9 cellular contexts compared by ENCODE assay signal in the genomic region with DNA sequence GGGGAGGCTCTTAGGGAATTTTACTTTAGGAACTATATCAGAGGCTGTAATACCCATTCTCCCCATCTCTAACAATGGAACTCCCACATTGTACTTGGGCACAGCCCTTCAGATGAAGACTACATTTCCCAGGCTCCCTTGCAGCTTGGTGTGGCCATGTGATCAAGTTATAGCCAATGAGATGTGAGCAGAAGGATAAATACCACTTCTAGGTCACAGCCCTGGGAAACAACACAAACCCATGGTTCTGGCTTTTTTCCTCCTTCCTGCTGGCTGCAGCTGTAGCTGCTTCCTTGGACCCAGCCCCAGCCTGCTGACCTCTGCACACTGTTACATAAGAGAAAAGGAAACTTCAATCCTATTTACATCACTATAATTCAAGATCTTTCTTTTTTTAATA.
DNase-seq lines count a peak whose midpoint lies in the region; ATAC-seq and TF ChIP-seq lines count a peak whose summit lies in the region.
"Had no signal": no experiment of that assay in that cellular context is flagged by ENCODE, and none has a peak within 500 bp of the region (broad histone marks: within the 10 kb centered on the region; RNA-seq: fewer than 3 reads in every experiment).

No MANE protein-coding gene starts in this region.

- POLR2A ChIA-PET in HEK293 (lab: Yijun Ruan, JAX) = no interaction called here

- no peak for TF ChIP-seq CTCF in HEK293 (tag by site-specific recombination; IDR thresholded peaks at IDR 0.05)
- no peak for TF ChIP-seq CTCF in sigmoid colon (IDR thresholded peaks at IDR 0.05)

- intact Hi-C loops in activated naive CD4-positive, alpha-beta T cell treated with anti-CD3 and anti-CD28 coated beads for 36 hours (cut with micrococcal nuclease) = no loop called here
- intact Hi-C loops in Right ventricle myocardium superior (cut with DNase I) = no loop called here
- intact Hi-C loops in sigmoid colon (cut with DNase I) = no loop called here

- H3K4me3 ChIP-seq in HEK293 (ENCODE audit: low read depth, low read length) (no peak overlapping the region), sigmoid colon (no peak overlapping the region)

- no peaks in the 10 kb centered on the region for H3K9me3 Mint-ChIP-seq in activated naive CD4-positive, alpha-beta T cell treated with anti-CD3 and anti-CD28 coated beads for 36 hours

- no peaks in the 10 kb centered on the region for H3K27me3 ChIP-seq in sigmoid colon
- H3K27me3 ChIP-seq: neutrophil had no signal

- no peak for TF ChIP-seq POLR2A in sigmoid colon (IDR thresholded peaks at IDR 0.05)

- DNase-seq in ELR (ENCODE audit: low read depth) = peak; percentile 82
- DNase-seq in NCI-H510A (lab: John Stamatoyannopoulos, UW) = peak; percentile 9
- peak; percentile 43 for DNase-seq in activated naive CD4-positive, alpha-beta T cell treated with anti-CD3 and anti-CD28 coated beads for 36 hours
- peak; percentile 81 for DNase-seq in Right ventricle myocardium superior
- DNase-seq in sigmoid colon = peak; percentile 88

- H3K4me1 Mint-ChIP-seq in activated naive CD4-positive, alpha-beta T cell treated with anti-CD3 and anti-CD28 coated beads for 36 hours (ENCODE audit: low read depth) = peaks cover 9% of the 10 kb centered on the region

- H3K9me3 ChIP-seq in HEK293 (ENCODE audit: control insufficient read depth, insufficient read depth, low read depth, low read length) (no peaks in the 10 kb centered on the region), sigmoid colon (no peaks in the 10 kb centered on the region)
- H3K9me3 ChIP-seq: neutrophil had no signal

- H3K4me3 Mint-ChIP-seq in activated naive CD4-positive, alpha-beta T cell treated with anti-CD3 and anti-CD28 coated beads for 36 hours = no peak overlapping the region

- H3K36me3 ChIP-seq in HEK293 (ENCODE audit: control insufficient read depth in 2 of 2, insufficient read depth in 1 of 2, low read length in 2 of 2) (no peaks in the 10 kb centered on the region), sigmoid colon (no peaks in the 10 kb centered on the region)
- H3K36me3 ChIP-seq: neutrophil had no signal

- peaks cover 15% of the 10 kb centered on the region; the same call in 1 of the 2 replicates for H3K4me1 ChIP-seq in HEK293 (ENCODE audit: control insufficient read depth, insufficient read depth, low read length)
- peaks cover 0 to 8% (median 7%) of the 10 kb centered on the region in 4 donors for H3K4me1 ChIP-seq in sigmoid colon

- H3K27me3 Mint-ChIP-seq in activated naive CD4-positive, alpha-beta T cell treated with anti-CD3 and anti-CD28 coated beads for 36 hours (ENCODE audit: low read depth) = no peaks in the 10 kb centered on the region

- H3K27ac Mint-ChIP-seq in activated naive CD4-positive, alpha-beta T cell treated with anti-CD3 and anti-CD28 coated beads for 36 hours = no peak overlapping the region

- H3K36me3 Mint-ChIP-seq in activated naive CD4-positive, alpha-beta T cell treated with anti-CD3 and anti-CD28 coated beads for 36 hours (ENCODE audit: low read depth) = no peaks in the 10 kb centered on the region

- H3K27ac ChIP-seq in HEK293 (ENCODE audit: extremely low read depth, low read depth, low read length) (no peak overlapping the region), sigmoid colon (no peak overlapping the region)
- H3K27ac ChIP-seq: neutrophil had no signal

- no peak for TF ChIP-seq EP300 in sigmoid colon (IDR thresholded peaks at IDR 0.05)

- ATAC-seq in Right ventricle myocardium superior (ENCODE audit: poor library complexity) (peak; percentile 88), GM19395 (IDR thresholded peaks at IDR 0.05; ENCODE audit: unreplicated experiment) (no peak), HG02678 (IDR thresholded peaks at IDR 0.05; ENCODE audit: unreplicated experiment) (no peak)

- CTCF ChIA-PET in HEK293 (lab: Yijun Ruan, JAX) = interaction anchor here (0.7 kb wide), 1 partner anchor 608 kb away, joined by 4 read pairs; no protein-coding TSS in a partner anchor
- CTCF ChIA-PET in activated naive CD4-positive, alpha-beta T cell treated with anti-CD3 and anti-CD28 coated beads for 36 hours (lab: Charles Lee) = no interaction called here

TF ChIP-seq in HEK293, 187 proteins besides CTCF, POLR2A, EP300 and RAD21:
- TF ChIP-seq ZNF610 (tag by site-specific recombination; IDR thresholded peaks at IDR 0.05; ENCODE audit: borderline replicate concordance) = no peak
- no peak for TF ChIP-seq YY2 (tag by site-specific recombination; IDR thresholded peaks at IDR 0.05)
- TF ChIP-seq ZNF157 (tag by site-specific recombination; IDR thresholded peaks at IDR 0.05) = no peak
- TF ChIP-seq ZEB2 (tag by site-specific recombination; IDR thresholded peaks at IDR 0.05) = no peak
- TF ChIP-seq ZNF561 (tag by site-specific recombination; IDR thresholded peaks at IDR 0.05; ENCODE audit: borderline replicate concordance) = 0 out of 2 replicates have a peak, but pooled peaks have one; percentile 50
- TF ChIP-seq ZBTB20 (tag by site-specific recombination; IDR thresholded peaks at IDR 0.05) = 0 out of 2 replicates have a peak, but pooled peaks have one; percentile 29
- TF ChIP-seq ZNF488 (tag by site-specific recombination; IDR thresholded peaks at IDR 0.05) = no peak
- TF ChIP-seq ZNF529 (tag by site-specific recombination; IDR thresholded peaks at IDR 0.05; ENCODE audit: insufficient replicate concordance) = no peak
- no peak for TF ChIP-seq SP7 (tag by site-specific recombination; IDR thresholded peaks at IDR 0.05)

Comparison
In these comparisons a context has a peak if more than half of its experiments do, and no peak if none do; other contexts are left out.
1. DNase-seq: peak in every context shown above with its lines; median percentile 88 in sigmoid colon; 82 in ELR; 81 in Right ventricle myocardium superior; 43 in activated naive CD4-positive, alpha-beta T cell treated with anti-CD3 and anti-CD28 coated beads for 36 hours; 9 in NCI-H510A.